ENCODE assay signal across 33 cellular contexts in genomic region chr15:84975871-84976351, GRCh38.
"Had no signal": no experiment of that assay in that cellular context is flagged by ENCODE, and none has a peak within 500 bp of the region (broad histone marks: within the 10 kb centered on the region; RNA-seq: fewer than 3 reads in every experiment).

No MANE protein-coding gene starts in this region.

- H3K36me3 Mint-ChIP-seq: activated naive CD4-positive, alpha-beta T cell treated with anti-CD3 and anti-CD28 coated beads, Interleukin-2, amount 10 ng/mL, durations not matched to agents 7 days and 5 days; activated naive CD8-positive, alpha-beta T cell treated with anti-CD3 and anti-CD28 coated beads, Interleukin-2, amount 10 ng/mL, durations not matched to agents 7 days and 5 days; brain; stimulated activated memory B cell treated with anti-CD40 and anti-IgM and Interleukin-4, amounts not matched to agents 10 μg/mL and 1 μg/mL and 100 μg/mL, for 72 hours had no signal

- H3K27ac Mint-ChIP-seq: activated CD4-positive, alpha-beta T cell treated with anti-CD3 and anti-CD28 coated beads for 36 hours; activated CD8-positive, alpha-beta T cell treated with anti-CD3 and anti-CD28 coated beads, Interleukin-2, amount 10 ng/mL, durations not matched to agents 7 days and 5 days; activated naive CD4-positive, alpha-beta T cell treated with anti-CD3 and anti-CD28 coated beads, Interleukin-2, amount 10 ng/mL, durations not matched to agents 7 days and 5 days; activated naive CD8-positive, alpha-beta T cell treated with anti-CD3 and anti-CD28 coated beads, Interleukin-2, amount 10 ng/mL, durations not matched to agents 7 days and 5 days; activated T-cell treated with anti-CD3 and anti-CD28 coated beads, Interleukin-2, amount 50 U/mL, for 24 hours; brain; nephron; progenitor cell of endocrine pancreas; stimulated activated naive CD8-positive, alpha-beta T cell treated with anti-CD3 and anti-CD28 coated beads, Interleukin-15, amount 100 ng/mL, for 72 hours; T-helper 2 cell treated with Interferon-gamma antibody and Interleukin-4, amounts not matched to agents 5 μg/mL and 100 μg/mL, for 36 hours had no signal

- H3K9me3 Mint-ChIP-seq: activated naive CD4-positive, alpha-beta T cell treated with anti-CD3 and anti-CD28 coated beads, Interleukin-2, amount 10 ng/mL, durations not matched to agents 7 days and 5 days; activated naive CD8-positive, alpha-beta T cell treated with anti-CD3 and anti-CD28 coated beads, Interleukin-2, amount 10 ng/mL, durations not matched to agents 7 days and 5 days; activated T-cell treated with anti-CD3 and anti-CD28 coated beads, Interleukin-2, amount 50 U/mL, for 24 hours; brain; nephron; stimulated activated memory B cell treated with anti-CD40 and anti-IgM and Interleukin-4, amounts not matched to agents 10 μg/mL and 1 μg/mL and 100 μg/mL, for 72 hours; stimulated activated naive CD8-positive, alpha-beta T cell treated with anti-CD3 and anti-CD28 coated beads, Interleukin-15, amount 100 ng/mL, for 72 hours; T-helper 2 cell treated with Interferon-gamma antibody and Interleukin-4, amounts not matched to agents 5 μg/mL and 100 μg/mL, for 36 hours had no signal

- ATAC-seq: activated CD4-positive, alpha-beta T cell treated with anti-CD3 and anti-CD28 coated beads for 36 hours; activated CD8-positive, alpha-beta T cell treated with anti-CD3 and anti-CD28 coated beads, Interleukin-2, amount 10 ng/mL, durations not matched to agents 7 days and 5 days; gastroesophageal sphincter; heart left ventricle; left lung; lower lobe of right lung; stimulated activated memory B cell treated with anti-CD40 and anti-IgM and Interleukin-4, amounts not matched to agents 10 μg/mL and 1 μg/mL and 100 μg/mL, for 72 hours; stimulated activated naive CD8-positive, alpha-beta T cell treated with anti-CD3 and anti-CD28 coated beads, Interleukin-15, amount 100 ng/mL, for 72 hours; upper lobe of right lung had no signal

- DNase-seq: activated CD4-positive, alpha-beta T cell treated with anti-CD3 and anti-CD28 coated beads for 36 hours; activated CD4-positive, CD25-positive, alpha-beta regulatory T cell; activated CD8-positive, alpha-beta T cell treated with anti-CD3 and anti-CD28 coated beads, Interleukin-2, amount 10 ng/mL, durations not matched to agents 7 days and 5 days; activated gamma-delta T cell; activated naive CD4-positive, alpha-beta T cell treated with anti-CD3 and anti-CD28 coated beads, Interleukin-2, amount 10 ng/mL, durations not matched to agents 7 days and 5 days; activated naive CD8-positive, alpha-beta T cell treated with anti-CD3 and anti-CD28 coated beads, Interleukin-2, amount 10 ng/mL, durations not matched to agents 7 days and 5 days; activated T-cell treated with anti-CD3 and anti-CD28 coated beads, Interleukin-2, amount 50 U/mL, for 24 hours; cerebellar nuclear complex; colonic mucosa; dorsolateral prefrontal cortex; effector memory CD4-positive, alpha-beta T cell; erythroblast; hypothalamus; kidney glomerular epithelial cell; left lung; lower lobe of right lung; ovary; retina; sigmoid colon; stimulated activated CD4-positive, alpha-beta T cell treated with anti-CD3 and anti-CD28 coated beads, Interleukin-1b, Interleukin-23, amount 100 ng/mL, for 48 hours; stimulated activated CD4-positive, alpha-beta T cell treated with anti-CD3 and anti-CD28 coated beads, Interleukin-4, amount 100 ng/mL, for 4 hours; stimulated activated CD8-positive, alpha-beta memory T cell treated with anti-CD3 and anti-CD28 coated beads, Interleukin-4, amount 100 ng/mL, for 48 hours; stimulated activated naive CD8-positive, alpha-beta T cell treated with anti-CD3 and anti-CD28 coated beads, Interleukin-15, amount 100 ng/mL, for 72 hours; substantia nigra; T-helper 1 cell; upper lobe of right lung had no signal

- H3K27me3 Mint-ChIP-seq: activated CD4-positive, alpha-beta T cell treated with anti-CD3 and anti-CD28 coated beads for 36 hours; activated T-cell treated with anti-CD3 and anti-CD28 coated beads, Interleukin-2, amount 50 U/mL, for 24 hours; stimulated activated memory B cell treated with anti-CD40 and anti-IgM and Interleukin-4, amounts not matched to agents 10 μg/mL and 1 μg/mL and 100 μg/mL, for 72 hours had no signal

- H3K4me3 Mint-ChIP-seq: activated CD4-positive, alpha-beta T cell treated with anti-CD3 and anti-CD28 coated beads for 36 hours; activated CD8-positive, alpha-beta T cell treated with anti-CD3 and anti-CD28 coated beads, Interleukin-2, amount 10 ng/mL, durations not matched to agents 7 days and 5 days; activated naive CD4-positive, alpha-beta T cell treated with anti-CD3 and anti-CD28 coated beads, Interleukin-2, amount 10 ng/mL, durations not matched to agents 7 days and 5 days; activated naive CD8-positive, alpha-beta T cell treated with anti-CD3 and anti-CD28 coated beads, Interleukin-2, amount 10 ng/mL, durations not matched to agents 7 days and 5 days; activated T-cell treated with anti-CD3 and anti-CD28 coated beads, Interleukin-2, amount 50 U/mL, for 24 hours; brain; nephron; stimulated activated memory B cell treated with anti-CD40 and anti-IgM and Interleukin-4, amounts not matched to agents 10 μg/mL and 1 μg/mL and 100 μg/mL, for 72 hours; stimulated activated naive CD8-positive, alpha-beta T cell treated with anti-CD3 and anti-CD28 coated beads, Interleukin-15, amount 100 ng/mL, for 72 hours; T-helper 2 cell treated with Interferon-gamma antibody and Interleukin-4, amounts not matched to agents 5 μg/mL and 100 μg/mL, for 36 hours had no signal
